Comparison of ENCODE assay signal across 23 cellular contexts in the genomic region with DNA sequence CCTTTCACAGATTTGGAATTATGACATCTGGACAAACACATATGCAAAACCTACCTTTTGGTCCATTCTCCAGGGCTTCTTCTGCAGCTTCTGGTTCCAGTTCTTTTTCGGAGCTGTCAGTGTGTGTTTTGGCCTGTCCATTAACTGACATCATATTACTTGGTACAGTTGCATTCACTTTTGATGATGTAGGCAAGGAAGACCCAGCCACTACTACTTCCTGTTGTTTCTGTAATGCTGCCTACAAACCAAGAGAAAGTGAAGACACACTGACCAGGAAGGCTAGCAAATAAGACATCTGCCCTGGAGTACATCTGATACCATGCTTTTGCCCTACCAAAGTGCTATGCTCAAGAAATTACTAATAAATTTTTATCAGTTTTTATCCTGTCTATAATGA.
"Had no signal": no experiment of that assay in that cellular context is flagged by ENCODE, and none has a peak within 500 bp of the region (broad histone marks: within the 10 kb centered on the region; RNA-seq: fewer than 3 reads in every experiment).

No MANE protein-coding gene starts in this region.

- H3K27me3 ChIP-seq: gastrocnemius medialis, heart left ventricle, neural progenitor cell, ovary, SJSA1, testis had no signal

- H3K4me1 ChIP-seq: gastrocnemius medialis, neural progenitor cell, SJSA1 had no signal

- ATAC-seq: gastrocnemius medialis; heart left ventricle; naive thymus-derived CD4-positive, alpha-beta T cell; sciatic nerve; stimulated activated effector memory CD8-positive, alpha-beta T cell treated with anti-CD3 and anti-CD28 coated beads, Interleukin-12 subunit alpha, Interleukin-12 subunit beta, amount 100 ng/mL, for 72 hours; WTC11 had no signal

- H3K4me1 Mint-ChIP-seq: stimulated activated effector memory CD8-positive, alpha-beta T cell treated with anti-CD3 and anti-CD28 coated beads, Interleukin-12 subunit alpha, Interleukin-12 subunit beta, amount 100 ng/mL, for 72 hours; WTC11 had no signal

- FAIRE-seq: endometrium had no signal

- H3K27ac Mint-ChIP-seq: activated T-helper 1 cell treated with anti-CD3 and anti-CD28 coated beads, Interleukin-12 subunit alpha, Interleukin-12 subunit beta, Interleukin-2, Interleukin-4 antibody, amounts not matched to agents 30 ng/mL and 10 ng/mL and 1 ng/mL, durations not matched to agents 14 hours and 24 hours and 36 hours; neural progenitor cell; stimulated activated effector memory CD8-positive, alpha-beta T cell treated with anti-CD3 and anti-CD28 coated beads, Interleukin-12 subunit alpha, Interleukin-12 subunit beta, amount 100 ng/mL, for 72 hours; type B pancreatic cell; WTC11 had no signal

- DNase-seq: activated CD4-positive, alpha-beta T cell treated with anti-CD3 and anti-CD28 coated beads for 4 hours; activated gamma-delta T cell treated with Interleukin-2 at 50 U/mL for 16 hours; activated T-cell treated with anti-CD3 and anti-CD28 coated beads for 4 hours; anterior cingulate cortex; gastrocnemius medialis; heart left ventricle; kidney glomerular epithelial cell; left ventricle myocardium inferior; naive thymus-derived CD4-positive, alpha-beta T cell; ovary; stimulated activated CD4-positive, alpha-beta T cell treated with anti-CD3 and anti-CD28 coated beads, Interleukin-4, amount 100 ng/mL, for 24 hours; testis had no signal

- H3K9ac ChIP-seq: neural progenitor cell had no signal

- H2AFZ ChIP-seq: neural progenitor cell had no signal

- H3K4me3 Mint-ChIP-seq: activated T-helper 1 cell treated with anti-CD3 and anti-CD28 coated beads, Interleukin-12 subunit alpha, Interleukin-12 subunit beta, Interleukin-2, Interleukin-4 antibody, amounts not matched to agents 30 ng/mL and 10 ng/mL and 1 ng/mL, durations not matched to agents 14 hours and 24 hours and 36 hours; central memory CD8-positive, alpha-beta T cell; naive thymus-derived CD4-positive, alpha-beta T cell; neural progenitor cell; stimulated activated effector memory CD8-positive, alpha-beta T cell treated with anti-CD3 and anti-CD28 coated beads, Interleukin-12 subunit alpha, Interleukin-12 subunit beta, amount 100 ng/mL, for 72 hours; type B pancreatic cell; WTC11 had no signal

- H3K4me2 ChIP-seq: neural progenitor cell, smooth muscle cell had no signal

- H3K27me3 Mint-ChIP-seq: central memory CD8-positive, alpha-beta T cell; naive thymus-derived CD4-positive, alpha-beta T cell; type B pancreatic cell had no signal

- H3K4me3 ChIP-seq: coronary artery, gastrocnemius medialis, heart left ventricle, left ventricle myocardium inferior, neural progenitor cell, ovary, SJSA1, smooth muscle cell, testis had no signal

- H3K27ac ChIP-seq: coronary artery, gastrocnemius medialis, heart left ventricle, left ventricle myocardium inferior, neural progenitor cell, ovary, SJSA1 had no signal

- H3K9me3 Mint-ChIP-seq: activated T-helper 1 cell treated with anti-CD3 and anti-CD28 coated beads, Interleukin-12 subunit alpha, Interleukin-12 subunit beta, Interleukin-2, Interleukin-4 antibody, amounts not matched to agents 30 ng/mL and 10 ng/mL and 1 ng/mL, durations not matched to agents 14 hours and 24 hours and 36 hours; central memory CD8-positive, alpha-beta T cell; naive thymus-derived CD4-positive, alpha-beta T cell; neural progenitor cell; stimulated activated effector memory CD8-positive, alpha-beta T cell treated with anti-CD3 and anti-CD28 coated beads, Interleukin-12 subunit alpha, Interleukin-12 subunit beta, amount 100 ng/mL, for 72 hours; type B pancreatic cell; WTC11 had no signal
